Comparison of ENCODE assay signal across 25 cellular contexts in the genomic region with DNA sequence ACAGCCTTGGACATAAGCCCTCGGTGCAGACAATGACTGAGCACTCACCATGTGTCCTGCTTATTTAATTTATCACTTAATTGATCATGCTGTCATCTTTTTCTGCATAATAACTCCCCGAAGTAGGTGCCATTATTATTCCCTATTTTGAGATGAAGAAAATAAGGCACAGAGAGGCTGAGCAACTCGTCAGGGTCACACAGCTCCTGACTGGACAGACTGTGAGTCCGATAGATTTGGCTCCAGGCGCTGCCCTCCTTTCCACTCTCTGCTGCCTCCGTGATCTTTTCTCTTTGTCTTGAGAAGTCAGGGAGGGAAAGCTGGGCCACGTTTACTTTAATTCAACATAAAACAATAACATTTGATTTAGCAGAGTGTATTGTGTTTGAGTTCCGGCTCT.
"Had no signal": no experiment of that assay in that cellular context is flagged by ENCODE, and none has a peak within 500 bp of the region (broad histone marks: within the 10 kb centered on the region; RNA-seq: fewer than 3 reads in every experiment).

No MANE protein-coding gene starts in this region.

- ATAC-seq: activated CD4-positive, alpha-beta T cell treated with anti-CD3 and anti-CD28 coated beads for 36 hours; activated CD8-positive, alpha-beta memory T cell treated with anti-CD3 and anti-CD28 coated beads, Interleukin-2, amount 10 ng/mL, durations not matched to agents 7 days and 5 days; activated CD8-positive, alpha-beta T cell treated with anti-CD3 and anti-CD28 coated beads, Interleukin-2, amount 10 ng/mL, durations not matched to agents 7 days and 5 days; Panc1; Right ventricle myocardium inferior had no signal

- H3K36me3 Mint-ChIP-seq: activated CD8-positive, alpha-beta memory T cell treated with anti-CD3 and anti-CD28 coated beads, Interleukin-2, amount 10 ng/mL, durations not matched to agents 7 days and 5 days; activated naive CD8-positive, alpha-beta T cell treated with anti-CD3 and anti-CD28 coated beads, Interleukin-2, amount 10 ng/mL, durations not matched to agents 7 days and 5 days had no signal

- H3K27ac ChIP-seq: adrenal gland, SK-N-MC, WERI-Rb-1 had no signal

- DNase-seq: activated CD4-positive, alpha-beta T cell treated with anti-CD3 and anti-CD28 coated beads for 36 hours; activated naive CD4-positive, alpha-beta T cell treated with anti-CD3 and anti-CD28 coated beads, Interleukin-2, amount 50 U/mL, for 16 hours; activated naive CD8-positive, alpha-beta T cell treated with anti-CD3 and anti-CD28 coated beads, Interleukin-2, amount 10 ng/mL, durations not matched to agents 7 days and 5 days; activated T-cell treated with anti-CD3 and anti-CD28 coated beads, Interleukin-2, amount 50 U/mL, for 48 hours; anterior cingulate cortex; Karpas-422; MM.1S; NCI-H1105; NCI-H1436; NCI-H1694 treated with DMSO at 0.1 percent for 48 hours; NCI-H2029 treated with DMSO at 0.1 percent for 48 hours; NCI-H345; NCI-H510A; NCI-H526 treated with DMSO at 0.1 percent for 48 hours; NK-92 treated with Interleukin-12 subunit alpha and Interleukin-12 subunit beta, amount 100 ng/mL, for 24 hours; OCI-M1; RPMI8226; T-helper 1 cell; WERI-Rb-1 had no signal

- H3K27ac Mint-ChIP-seq: activated CD8-positive, alpha-beta memory T cell treated with anti-CD3 and anti-CD28 coated beads, Interleukin-2, amount 10 ng/mL, durations not matched to agents 7 days and 5 days; activated CD8-positive, alpha-beta T cell treated with anti-CD3 and anti-CD28 coated beads, Interleukin-2, amount 10 ng/mL, durations not matched to agents 7 days and 5 days; activated naive CD8-positive, alpha-beta T cell treated with anti-CD3 and anti-CD28 coated beads, Interleukin-2, amount 10 ng/mL, durations not matched to agents 7 days and 5 days had no signal

- H3K27me3 ChIP-seq: adrenal gland had no signal

- H3K4me3 ChIP-seq: adrenal gland, SK-N-MC had no signal

- H3K4me3 Mint-ChIP-seq: activated CD4-positive, alpha-beta T cell treated with anti-CD3 and anti-CD28 coated beads for 36 hours; activated CD8-positive, alpha-beta memory T cell treated with anti-CD3 and anti-CD28 coated beads, Interleukin-2, amount 10 ng/mL, durations not matched to agents 7 days and 5 days; activated CD8-positive, alpha-beta T cell treated with anti-CD3 and anti-CD28 coated beads, Interleukin-2, amount 10 ng/mL, durations not matched to agents 7 days and 5 days; activated naive CD8-positive, alpha-beta T cell treated with anti-CD3 and anti-CD28 coated beads, Interleukin-2, amount 10 ng/mL, durations not matched to agents 7 days and 5 days had no signal

- H3K9me3 Mint-ChIP-seq: activated naive CD8-positive, alpha-beta T cell treated with anti-CD3 and anti-CD28 coated beads, Interleukin-2, amount 10 ng/mL, durations not matched to agents 7 days and 5 days had no signal

- H3K4me1 ChIP-seq: adrenal gland had no signal

- H3K27me3 Mint-ChIP-seq: activated CD4-positive, alpha-beta T cell treated with anti-CD3 and anti-CD28 coated beads for 36 hours; activated naive CD8-positive, alpha-beta T cell treated with anti-CD3 and anti-CD28 coated beads, Interleukin-2, amount 10 ng/mL, durations not matched to agents 7 days and 5 days had no signal

- H3K9me3 ChIP-seq: adrenal gland had no signal

- H3K36me3 ChIP-seq: adrenal gland, WERI-Rb-1 had no signal
